8 cellular contexts compared by ENCODE assay signal in genomic region chr12:42144424-42145196, GRCh38. TPM values are rescaled to one million over a fixed set of nuclear protein-coding genes. Genes with fewer than 3 reads are reported as not detected.
DNase-seq lines count a peak whose midpoint lies in the region; ATAC-seq and TF ChIP-seq lines count a peak whose summit lies in the region.

Gene GXYLT1 (minus strand): TSS chr12:42144874. CDS start chr12:42144646, 228 bp downstream.

- H3K4me1 ChIP-seq in endodermal cell (ENCODE audit: control insufficient read depth, insufficient read depth, low read length) (no peaks in the 10 kb centered on the region), mesodermal cell (ENCODE audit: control insufficient read depth, insufficient read depth, low read length, poor library complexity, severe bottlenecking) (no peaks in the 10 kb centered on the region)

- H3K9ac ChIP-seq in endodermal cell (ENCODE audit: extremely low read depth, low read length, poor library complexity, severe bottlenecking): peak within 1 kb of the TSS; percentile 57

- TF ChIP-seq CTCF in endodermal cell (conservative IDR thresholded peaks at IDR 0.05): no peak

- H3K27me3 ChIP-seq in endodermal cell (ENCODE audit: control insufficient read depth, insufficient read depth, low read length, poor library complexity, severe bottlenecking): no peaks in the 10 kb centered on the region

- no peaks in the 10 kb centered on the region for H3K9me3 Mint-ChIP-seq in endodermal cell

- H3K27ac Mint-ChIP-seq in endodermal cell: peak within 1 kb of the TSS; percentile 88

- peaks cover 10% of the 10 kb centered on the region for H3K27me3 Mint-ChIP-seq in endodermal cell (ENCODE audit: insufficient read depth)

- H3K4me3 ChIP-seq in endodermal cell (ENCODE audit: low read length) (peak within 1 kb of the TSS; percentile 91), mesodermal cell (ENCODE audit: extremely low read depth, insufficient read depth, low read length, poor library complexity, severe bottlenecking) (peak within 1 kb of the TSS; percentile 56)

- peak within 1 kb of the TSS; percentile 77 for H3K4me3 Mint-ChIP-seq in endodermal cell

- peak; percentile 84 for DNase-seq in COLO829 (ENCODE audit: low spot score)
- DNase-seq in HT1080 (ENCODE audit: low read depth): peak; percentile 92
- DNase-seq in NOMO-1 treated with dmso at 0.1 percent for 144 hours (lab: John Stamatoyannopoulos, UW; ENCODE audit: unreplicated experiment): peak; percentile 96
- DNase-seq in activated CD8-positive, alpha-beta memory T cell treated with anti-CD3 and anti-CD28 coated beads, Interleukin-2, amount 50 U/mL, for 1 hour (ENCODE audit: extremely low read depth): peak; percentile 30
- peak; percentile 98 for DNase-seq in endodermal cell
- peak; percentile 74 for DNase-seq in stimulated activated CD8-positive, alpha-beta memory T cell treated with anti-CD3 and anti-CD28 coated beads, Interleukin-15, amount 100 ng/mL, for 24 hours (ENCODE audit: low read depth)

- 0% methylated on average over 24 to 104 of the region's 104 CpGs for WGBS in endodermal cell (ENCODE audit: insufficient coverage in 1 of 2, insufficient read length in 1 of 2), 2 experiments
- WGBS in mesodermal cell (ENCODE audit: insufficient coverage in 2 of 2), 2 experiments: 0 to 2% methylated on average over 59 to 76 of the region's 104 CpGs

- H3K9me3 ChIP-seq in endodermal cell (ENCODE audit: control insufficient read depth, low read length): no peaks in the 10 kb centered on the region
- H3K9me3 ChIP-seq in mesodermal cell (ENCODE audit: control insufficient read depth, low read length): no peaks in the 10 kb centered on the region

- H3K27ac ChIP-seq in endodermal cell (ENCODE audit: low read depth, low read length) (peak within 1 kb of the TSS; percentile 73), mesodermal cell (ENCODE audit: low read depth, low read length, severe bottlenecking) (peak within 1 kb of the TSS; percentile 71)

- H3K4me1 Mint-ChIP-seq in endodermal cell: peaks cover 22% of the 10 kb centered on the region

- H3K36me3 ChIP-seq in endodermal cell (ENCODE audit: control insufficient read depth, insufficient read depth, low read length) (no peaks in the 10 kb centered on the region), mesodermal cell (ENCODE audit: control insufficient read depth, insufficient read depth, low read length) (no peaks in the 10 kb centered on the region)

- ATAC-seq in GM21360 (IDR thresholded peaks at IDR 0.05; ENCODE audit: unreplicated experiment): peak; percentile 93

- no peaks in the 10 kb centered on the region for H3K36me3 Mint-ChIP-seq in endodermal cell (ENCODE audit: low read depth)

RNA-seq across cellular contexts. Expression of gene GXYLT1, which starts in this region (rescaled TPM):
- 12.8 and 14.5 TPM in 2 replicates for total RNA-seq in HT1080 (2014; rRNA removed; shearing (Covaris generic))
- polyA plus RNA-seq in HT1080 (2015; cell fraction: cytosol; rRNA removed): 21.0 and 21.7 TPM in 2 replicates
- polyA plus RNA-seq in HT1080 (2015; cell fraction: nucleus; rRNA removed): 25.1 and 26.5 TPM in 2 replicates
- total RNA-seq in endodermal cell: 10 to 100 TPM; 29.2 to 36.6 TPM
- 16.2 TPM for polyA plus RNA-seq in endodermal cell (2013, experiment 1 of 2)
- 17.7 TPM for polyA plus RNA-seq in endodermal cell (2013, experiment 2 of 2)
- polyA plus RNA-seq in mesodermal cell (2013, experiment 1 of 2): 17.1 TPM
- polyA plus RNA-seq in mesodermal cell (2013, experiment 2 of 2): 19.0 TPM

Comparison
In these comparisons a context has a peak if more than half of its experiments do, and no peak if none do; other contexts are left out.
1. Peak in every context shown above with its lines: DNase-seq, ATAC-seq, H3K4me3 ChIP-seq and H3K27ac ChIP-seq.
2. DNase-seq: peak in every context shown above with its lines; median percentile 98 in endodermal cell; 96 in NOMO-1 treated with dmso at 0.1 percent for 144 hours; 92 in HT1080; 84 in COLO829; 74 in stimulated activated CD8-positive, alpha-beta memory T cell treated with anti-CD3 and anti-CD28 coated beads, Interleukin-15, amount 100 ng/mL, for 24 hours; 30 in activated CD8-positive, alpha-beta memory T cell treated with anti-CD3 and anti-CD28 coated beads, Interleukin-2, amount 50 U/mL, for 1 hour.